ENCODE assay signal across 14 cellular contexts in genomic region chr2:158189526-158189925, GRCh38.
DNase-seq lines count a peak whose midpoint lies in the region; ATAC-seq, FAIRE-seq and TF ChIP-seq lines count a peak whose summit lies in the region.
"Had no signal": no experiment of that assay in that cellular context is flagged by ENCODE, and none has a peak within 500 bp of the region (broad histone marks: within the 10 kb centered on the region; RNA-seq: fewer than 3 reads in every experiment).

No MANE protein-coding gene starts in this region.

- H3K9me3 ChIP-seq in HepG2 (ENCODE audit: low read length) (no peaks in the 10 kb centered on the region), left ventricle myocardium inferior (replicated peaks) (no peaks in the 10 kb centered on the region)
- H3K9me3 ChIP-seq: neutrophil had no signal

- no peak for TF ChIP-seq RAD21 in HepG2 (CRISPR knock-in tag; IDR thresholded peaks at IDR 0.05)

- POLR2A ChIA-PET in HepG2 (lab: Yijun Ruan, JAX) = interaction anchor here (0.7 to 3.8 kb wide), 2 partner anchors 58 to 60 kb away, joined by 3 to 26 read pairs; no protein-coding TSS in a partner anchor

- H4K20me1 ChIP-seq in HepG2 (ENCODE audit: insufficient read depth, low read length) = no peaks in the 10 kb centered on the region

- H3K4me3 ChIP-seq in HepG2 (replicated peaks in 1 of 3; ENCODE audit: insufficient read depth in 1 of 3, low read depth in 2 of 3, low read length in 3 of 3) (no peak overlapping the region; a peak in 1 of 6 replicates), left ventricle myocardium inferior (no peak overlapping the region)
- H3K4me3 ChIP-seq: PC-9 had no signal

- FAIRE-seq in HepG2 (lab: Jason Lieb, UNC) = peak; percentile 26
- FAIRE-seq: endometrium had no signal

- H3K27ac ChIP-seq in HepG2 (ENCODE audit: extremely low read length, insufficient read depth, low read length) (peak overlapping the region; percentile 82), left ventricle myocardium inferior (replicated peaks) (no peak overlapping the region)
- H3K27ac ChIP-seq: neutrophil, PC-9 had no signal

- no TSS peak for BruUV-seq in HepG2 (replicated peaks; lab: Mats Ljungman, UMichigan)

- peaks cover 86% of the 10 kb centered on the region for H3K4me1 ChIP-seq in HepG2 (ENCODE audit: insufficient read depth, low read length)
- H3K4me1 ChIP-seq in left ventricle myocardium inferior = peaks cover 8% of the 10 kb centered on the region

- no peak for TF ChIP-seq POLR2A in HepG2 (IDR thresholded peaks at IDR 0.05; ENCODE audit: insufficient read depth in 1 of 2, low read depth in 2 of 2, low read length in 2 of 2)

- H3K79me2 ChIP-seq in HepG2 (ENCODE audit: insufficient read depth, low read length) = no peaks in the 10 kb centered on the region

- H3K9ac ChIP-seq in HepG2 (ENCODE audit: insufficient read depth, low read depth, low read length) = no peak overlapping the region

- peak; percentile 50 to 99; a peak in 3 of 4 replicates for TF ChIP-seq EP300 in HepG2 (IDR thresholded peaks at IDR 0.05; ENCODE audit: low read depth in 2 of 2, low read length in 2 of 2)
- peak; percentile 92; the same call in 1 of the 2 replicates for TF ChIP-seq EP300 in HepG2 (CRISPR knock-in tag; IDR thresholded peaks at IDR 0.05; ENCODE audit: borderline replicate concordance)

- in situ Hi-C loops in HepG2 (cut with HindIII; ENCODE audit: extremely low pct_ligation_motif_present, low pct_unique_long_range_greater_than_20kb) = no loop called here

- H3K36me3 ChIP-seq in HepG2 (replicated peaks in 1 of 2; ENCODE audit: control insufficient read depth in 1 of 2, insufficient read depth in 2 of 2, low read length in 2 of 2) (no peaks in the 10 kb centered on the region), left ventricle myocardium inferior (no peaks in the 10 kb centered on the region)
- H3K36me3 ChIP-seq: neutrophil had no signal

- peak; percentile 43 for ATAC-seq in GM18858 (IDR thresholded peaks at IDR 0.05; ENCODE audit: unreplicated experiment)
- peak; percentile 60 for ATAC-seq in GM21619 (IDR thresholded peaks at IDR 0.05; ENCODE audit: unreplicated experiment)
- ATAC-seq in HG03460 (IDR thresholded peaks at IDR 0.05; ENCODE audit: unreplicated experiment) = peak; percentile 52
- ATAC-seq in HepG2 = peak; percentile 79

- intact Hi-C loops in HepG2 (cut with micrococcal nuclease; ENCODE audit: unreplicated experiment) = loop anchor here (1.0 kb wide), 1 partner anchor 58 kb away; no protein-coding TSS in a partner anchor
- intact Hi-C loops in left ventricle myocardium inferior (cut with micrococcal nuclease) = no loop called here

- TF ChIP-seq CTCF in HepG2 (CRISPR knock-in tag; IDR thresholded peaks at IDR 0.05) (no peak), left ventricle myocardium inferior (IDR thresholded peaks at IDR 0.05; ENCODE audit: borderline replicate concordance) (no peak)

- H3K27me3 ChIP-seq in HepG2 (ENCODE audit: control insufficient read depth in 1 of 2, insufficient read depth in 2 of 2, low read length in 2 of 2) (no peaks in the 10 kb centered on the region), left ventricle myocardium inferior (ENCODE audit: low read depth) (no peaks in the 10 kb centered on the region)
- H3K27me3 ChIP-seq: neutrophil had no signal

- H2AFZ ChIP-seq in HepG2 (ENCODE audit: low read length) = no peak overlapping the region
- H2AFZ ChIP-seq: PC-9 had no signal

- CTCF ChIA-PET in HepG2 (lab: Yijun Ruan, JAX; ENCODE audit: low intra/inter-chr PET ratio, low total read pairs) = no interaction called here

- H3K4me2 ChIP-seq in HepG2 (ENCODE audit: low read depth, low read length) = peak overlapping the region; percentile 43
- H3K4me2 ChIP-seq: PC-9 had no signal

- peak; percentile 95 for DNase-seq in HepG2 (ENCODE audit: low spot score)
- DNase-seq in cortex of kidney (lab: John Stamatoyannopoulos, UW) = no peak
- DNase-seq in Kasumi-1 (lab: John Stamatoyannopoulos, UW) = no peak
- DNase-seq in NOMO-1 (lab: John Stamatoyannopoulos, UW; ENCODE audit: unreplicated experiment in 2 of 2) = no peak
- no peak for DNase-seq in left ventricle myocardium inferior
- DNase-seq: activated CD4-positive, CD25-positive, alpha-beta regulatory T cell; DND-41; H9; PC-9 had no signal

TF ChIP-seq in HepG2, 621 proteins besides CTCF, POLR2A, EP300 and RAD21 (continues in another document):
- peak; percentile 93; the same call in 1 of the 2 replicates for TF ChIP-seq ZNF614 (CRISPR knock-in tag; IDR thresholded peaks at IDR 0.05; ENCODE audit: borderline replicate concordance)
- no peak for TF ChIP-seq ZNF256 (CRISPR knock-in tag; conservative IDR thresholded peaks at IDR 0.05)
- peak; percentile 98 for TF ChIP-seq FOXO1 (CRISPR knock-in tag; IDR thresholded peaks at IDR 0.05)
- peak; percentile 92 for TF ChIP-seq TCF7 (IDR thresholded peaks at IDR 0.05; ENCODE audit: low read depth)
- no peak for TF ChIP-seq CAMTA2 (CRISPR knock-in tag; IDR thresholded peaks at IDR 0.05; ENCODE audit: borderline replicate concordance)
- no peak for TF ChIP-seq CBX1 (IDR thresholded peaks at IDR 0.05; ENCODE audit: low read depth)
- TF ChIP-seq ELF4 (CRISPR knock-in tag; IDR thresholded peaks at IDR 0.05; ENCODE audit: borderline replicate concordance) = 0 out of 2 replicates have a peak, but pooled peaks have one; percentile 37
- TF ChIP-seq SNAPC5 (CRISPR knock-in tag; IDR thresholded peaks at IDR 0.05; ENCODE audit: borderline replicate concordance) = no peak
- no peak for TF ChIP-seq THAP7 (CRISPR knock-in tag; IDR thresholded peaks at IDR 0.05)
- TF ChIP-seq JUNB (CRISPR knock-in tag; IDR thresholded peaks at IDR 0.05; ENCODE audit: borderline replicate concordance) = no peak
- no peak for TF ChIP-seq NCOA1 (CRISPR knock-in tag; IDR thresholded peaks at IDR 0.05)
- TF ChIP-seq SRF (IDR thresholded peaks at IDR 0.05; ENCODE audit: low read depth, low read length) = no peak
- no peak for TF ChIP-seq ZFYVE20 (CRISPR knock-in tag; IDR thresholded peaks at IDR 0.05; ENCODE audit: borderline replicate concordance, low read depth)
- no peak for TF ChIP-seq HNRNPH1 (optimal IDR thresholded peaks at IDR 0.05; ENCODE audit: low read depth, low read length)
- no peak for TF ChIP-seq ZNF710 (CRISPR knock-in tag; IDR thresholded peaks at IDR 0.05; ENCODE audit: borderline replicate concordance)
- TF ChIP-seq THAP11 (CRISPR knock-in tag; IDR thresholded peaks at IDR 0.05) = peak; percentile 74
- peak; percentile 97 for TF ChIP-seq ZNF609 (CRISPR knock-in tag; IDR thresholded peaks at IDR 0.05; ENCODE audit: borderline replicate concordance)
